Comparison of ENCODE assay signal across 8 cellular contexts in the genomic region with DNA sequence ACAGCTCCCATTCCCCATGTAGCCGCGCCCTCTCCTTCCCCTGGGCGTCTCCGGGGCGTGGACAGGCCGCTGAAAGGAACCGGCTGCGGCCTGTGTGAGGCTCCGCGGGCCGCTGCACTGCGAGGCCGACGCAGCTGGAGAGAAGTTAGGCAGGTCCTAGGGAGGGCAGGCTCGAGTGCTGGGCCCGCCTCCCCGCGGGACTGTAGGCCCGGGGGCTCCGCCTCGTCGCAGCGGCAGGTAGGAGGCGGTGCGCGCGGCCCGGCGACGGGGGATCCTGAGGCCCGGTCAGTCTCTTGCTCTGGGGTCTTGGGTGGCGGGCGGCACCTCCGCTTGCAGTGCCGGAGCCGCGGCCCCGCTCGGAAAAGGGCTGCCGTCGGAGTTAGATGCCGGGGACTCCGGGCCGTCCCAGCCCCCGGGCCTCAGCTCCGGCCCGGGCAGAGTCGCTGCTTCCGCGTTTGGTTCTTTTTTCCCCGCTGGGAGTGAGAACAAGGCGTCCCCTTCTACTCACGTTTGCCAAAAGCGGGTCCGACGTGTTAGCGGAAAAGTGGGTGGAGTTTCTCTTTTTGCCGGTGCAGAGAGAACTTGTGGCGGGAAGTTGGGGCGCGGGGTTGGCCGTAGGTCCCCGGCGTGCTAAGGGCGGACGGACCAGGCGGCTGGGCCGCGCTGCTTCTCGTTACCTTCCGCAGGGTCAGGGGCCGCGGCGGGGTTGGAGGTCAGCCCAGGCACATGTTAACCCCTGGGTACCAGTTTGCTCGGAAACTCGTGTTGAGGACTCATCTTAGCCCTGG. TPM values are rescaled to one million over a fixed set of nuclear protein-coding genes. Genes with fewer than 3 reads are reported as not detected.
DNase-seq lines count a peak whose midpoint lies in the region; ATAC-seq, FAIRE-seq and TF ChIP-seq lines count a peak whose summit lies in the region.

A gene (plus strand): TSS at position 222 of the 788 bp plus-strand sequence. CDS start 2,026 bp downstream, outside the sequence.

- TF ChIP-seq RAD21 in A549 (conservative IDR thresholded peaks at IDR 0.05 in 1 of 2, IDR thresholded peaks at IDR 0.05 in 1 of 2), result peak; percentile 0 to 40; a peak in 2 of 5 replicates

- FAIRE-seq in A549 (lab: Jason Lieb, UNC) (peak; percentile 13), kidney (lab: Jason Lieb, UNC) (no peak)

- H3K4me1 ChIP-seq in A549 (peaks cover 52% of the 10 kb centered on the region), kidney (ENCODE audit: control insufficient read depth in 1 of 2, insufficient read depth in 1 of 2, low read depth in 1 of 2, low read length in 2 of 2) (peaks cover 3 to 5% of the 10 kb centered on the region in 2 donors)

- CTCF ChIA-PET in A549 (lab: Yijun Ruan, JAX), result interaction anchor here (0.6 to 1.3 kb wide), 6 partner anchors 10 to 287 kb away, joined by 3 to 5 read pairs (median 4); no protein-coding TSS in a partner anchor

- H3K4me2 ChIP-seq in A549, result peak within 1 kb of the TSS; percentile 79

- peak within 1 kb of the TSS; percentile 92 to 93 for H3K9ac ChIP-seq in kidney (ENCODE audit: low read length in 2 of 2)

- peak within 1 kb of the TSS; percentile 94 to 98 for H3K27ac ChIP-seq in A549
- H3K27ac ChIP-seq in kidney (ENCODE audit: low read depth in 2 of 2, low read length in 2 of 2), result peak within 1 kb of the TSS; percentile 87 to 92

- POLR2A ChIA-PET in A549 (lab: Yijun Ruan, JAX), result interaction anchor here (0.6 to 1.7 kb wide), 17 partner anchors 8 to 401 kb away, joined by 3 to 14 read pairs (median 4); a partner anchor contains a TSS

- intact Hi-C loops in kidney (cut with DNase I), result no loop called here

- TF ChIP-seq POLR2A in A549 (IDR thresholded peaks at IDR 0.05; ENCODE audit: low read length), result peak; percentile 90

- no peak for TF ChIP-seq EP300 in A549 (IDR thresholded peaks at IDR 0.05)

- H3K36me3 ChIP-seq in kidney (ENCODE audit: control insufficient read depth in 1 of 2, insufficient read depth in 2 of 2, low read length in 2 of 2), result no peaks in the 10 kb centered on the region

- no peaks in the 10 kb centered on the region for H3K9me3 ChIP-seq in A549
- H3K9me3 ChIP-seq in kidney (ENCODE audit: control insufficient read depth in 1 of 2, low read length in 2 of 2), result no peaks in the 10 kb centered on the region

- H3K4me3 ChIP-seq in A549, result peak within 1 kb of the TSS; percentile 67
- peak within 1 kb of the TSS; percentile 90 to 91 for H3K4me3 ChIP-seq in kidney (ENCODE audit: low read length in 2 of 2)

- ATAC-seq in A549, result peak; percentile 96 to 98
- peak; percentile 80 for ATAC-seq in GM18520 (IDR thresholded peaks at IDR 0.05; ENCODE audit: unreplicated experiment)
- peak; percentile 84 for ATAC-seq in HG03095 (IDR thresholded peaks at IDR 0.05; ENCODE audit: unreplicated experiment)
- peak; percentile 89 to 93 for ATAC-seq in activated CD4-positive, CD25-positive, alpha-beta regulatory T cell treated with anti-CD3 and anti-CD28 coated beads, Interleukin-2, amount 50 U/mL, for 24 hours

- TF ChIP-seq CTCF in A549 (IDR thresholded peaks at IDR 0.05) (no peak), kidney (IDR thresholded peaks at IDR 0.05; ENCODE audit: borderline replicate concordance, extremely low read depth, insufficient read depth) (peak; percentile 1)

- 1% methylated on average over 37 of the region's 76 CpGs for WGBS in A549 (ENCODE audit: missing lambda C conversion rate)

- DNase-seq in A549 (ENCODE audit: low read depth in 1 of 2, low spot score in 1 of 2) (peak; percentile 89 to 98), NCI-H2171 treated with DMSO at 0.1 percent for 48 hours (lab: John Stamatoyannopoulos, UW) (peak; percentile 72), cerebellar cortex (ENCODE audit: low spot score) (peak; percentile 74), kidney (peak; percentile 96)
- DNase-seq in stimulated activated CD4-positive, alpha-beta T cell treated with anti-CD3 and anti-CD28 coated beads, Interleukin-1b, Interleukin-23, amount 100 ng/mL, for 1 hour (ENCODE audit: low read depth in 2 of 2), result peak; percentile 54 to 58

TF ChIP-seq in A549, 52 proteins besides CTCF, POLR2A, EP300 and RAD21 (continues in another document):
- TF ChIP-seq EHMT2 (IDR thresholded peaks at IDR 0.05; ENCODE audit: low read depth) (no peak), POLR2AphosphoS2 (conservative IDR thresholded peaks at IDR 0.05; ENCODE audit: low read length) (no peak), FOSL2 (IDR thresholded peaks at IDR 0.05) (no peak), FOSL2 (CRISPR knock-in tag; IDR thresholded peaks at IDR 0.05) (peak; percentile 35), NFE2L2 (conservative IDR thresholded peaks at IDR 0.05; ENCODE audit: low read length) (no peak), TP53 (CRISPR knock-in tag; IDR thresholded peaks at IDR 0.05) (peak; percentile 80; the same call in 1 of the 2 replicates), FOXS1 (CRISPR knock-in tag; IDR thresholded peaks at IDR 0.05) (no peak), RCOR1 (IDR thresholded peaks at IDR 0.05; ENCODE audit: low read depth, low read length) (no peak), CBX8 (IDR thresholded peaks at IDR 0.05) (no peak), JUN (IDR thresholded peaks at IDR 0.05) (peak in 1 of 2 experiments; percentile 94; a peak in 3 of 5 replicates), ZFP36 (IDR thresholded peaks at IDR 0.05; ENCODE audit: borderline replicate concordance, partially characterized antibody) (no peak), MAZ (IDR thresholded peaks at IDR 0.05; ENCODE audit: borderline replicate concordance, low read depth, low read length) (no peak), ZNF302 (CRISPR knock-in tag; IDR thresholded peaks at IDR 0.05) (no peak), BHLHE40 (IDR thresholded peaks at IDR 0.05; ENCODE audit: low read depth, low read length) (no peak), NPAS2 (CRISPR knock-in tag; IDR thresholded peaks at IDR 0.05; ENCODE audit: borderline replicate concordance) (no peak)
- TF ChIP-seq, protein P1, sequence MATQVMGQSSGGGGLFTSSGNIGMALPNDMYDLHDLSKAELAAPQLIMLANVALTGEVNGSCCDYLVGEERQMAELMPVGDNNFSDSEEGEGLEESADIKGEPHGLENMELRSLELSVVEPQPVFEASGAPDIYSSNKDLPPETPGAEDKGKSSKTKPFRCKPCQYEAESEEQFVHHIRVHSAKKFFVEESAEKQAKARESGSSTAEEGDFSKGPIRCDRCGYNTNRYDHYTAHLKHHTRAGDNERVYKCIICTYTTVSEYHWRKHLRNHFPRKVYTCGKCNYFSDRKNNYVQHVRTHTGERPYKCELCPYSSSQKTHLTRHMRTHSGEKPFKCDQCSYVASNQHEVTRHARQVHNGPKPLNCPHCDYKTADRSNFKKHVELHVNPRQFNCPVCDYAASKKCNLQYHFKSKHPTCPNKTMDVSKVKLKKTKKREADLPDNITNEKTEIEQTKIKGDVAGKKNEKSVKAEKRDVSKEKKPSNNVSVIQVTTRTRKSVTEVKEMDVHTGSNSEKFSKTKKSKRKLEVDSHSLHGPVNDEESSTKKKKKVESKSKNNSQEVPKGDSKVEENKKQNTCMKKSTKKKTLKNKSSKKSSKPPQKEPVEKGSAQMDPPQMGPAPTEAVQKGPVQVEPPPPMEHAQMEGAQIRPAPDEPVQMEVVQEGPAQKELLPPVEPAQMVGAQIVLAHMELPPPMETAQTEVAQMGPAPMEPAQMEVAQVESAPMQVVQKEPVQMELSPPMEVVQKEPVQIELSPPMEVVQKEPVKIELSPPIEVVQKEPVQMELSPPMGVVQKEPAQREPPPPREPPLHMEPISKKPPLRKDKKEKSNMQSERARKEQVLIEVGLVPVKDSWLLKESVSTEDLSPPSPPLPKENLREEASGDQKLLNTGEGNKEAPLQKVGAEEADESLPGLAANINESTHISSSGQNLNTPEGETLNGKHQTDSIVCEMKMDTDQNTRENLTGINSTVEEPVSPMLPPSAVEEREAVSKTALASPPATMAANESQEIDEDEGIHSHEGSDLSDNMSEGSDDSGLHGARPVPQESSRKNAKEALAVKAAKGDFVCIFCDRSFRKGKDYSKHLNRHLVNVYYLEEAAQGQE (IDR thresholded peaks at IDR 0.05), result peak; percentile 32
- TF ChIP-seq, protein P2, sequence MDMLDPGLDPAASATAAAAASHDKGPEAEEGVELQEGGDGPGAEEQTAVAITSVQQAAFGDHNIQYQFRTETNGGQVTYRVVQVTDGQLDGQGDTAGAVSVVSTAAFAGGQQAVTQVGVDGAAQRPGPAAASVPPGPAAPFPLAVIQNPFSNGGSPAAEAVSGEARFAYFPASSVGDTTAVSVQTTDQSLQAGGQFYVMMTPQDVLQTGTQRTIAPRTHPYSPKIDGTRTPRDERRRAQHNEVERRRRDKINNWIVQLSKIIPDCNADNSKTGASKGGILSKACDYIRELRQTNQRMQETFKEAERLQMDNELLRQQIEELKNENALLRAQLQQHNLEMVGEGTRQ (IDR thresholded peaks at IDR 0.05), result no peak
- TF ChIP-seq, protein P3, sequence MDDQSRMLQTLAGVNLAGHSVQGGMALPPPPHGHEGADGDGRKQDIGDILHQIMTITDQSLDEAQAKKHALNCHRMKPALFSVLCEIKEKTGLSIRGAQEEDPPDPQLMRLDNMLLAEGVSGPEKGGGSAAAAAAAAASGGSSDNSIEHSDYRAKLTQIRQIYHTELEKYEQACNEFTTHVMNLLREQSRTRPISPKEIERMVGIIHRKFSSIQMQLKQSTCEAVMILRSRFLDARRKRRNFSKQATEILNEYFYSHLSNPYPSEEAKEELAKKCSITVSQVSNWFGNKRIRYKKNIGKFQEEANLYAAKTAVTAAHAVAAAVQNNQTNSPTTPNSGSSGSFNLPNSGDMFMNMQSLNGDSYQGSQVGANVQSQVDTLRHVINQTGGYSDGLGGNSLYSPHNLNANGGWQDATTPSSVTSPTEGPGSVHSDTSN (IDR thresholded peaks at IDR 0.05), result peak; percentile 74
- TF ChIP-seq, protein P4, sequence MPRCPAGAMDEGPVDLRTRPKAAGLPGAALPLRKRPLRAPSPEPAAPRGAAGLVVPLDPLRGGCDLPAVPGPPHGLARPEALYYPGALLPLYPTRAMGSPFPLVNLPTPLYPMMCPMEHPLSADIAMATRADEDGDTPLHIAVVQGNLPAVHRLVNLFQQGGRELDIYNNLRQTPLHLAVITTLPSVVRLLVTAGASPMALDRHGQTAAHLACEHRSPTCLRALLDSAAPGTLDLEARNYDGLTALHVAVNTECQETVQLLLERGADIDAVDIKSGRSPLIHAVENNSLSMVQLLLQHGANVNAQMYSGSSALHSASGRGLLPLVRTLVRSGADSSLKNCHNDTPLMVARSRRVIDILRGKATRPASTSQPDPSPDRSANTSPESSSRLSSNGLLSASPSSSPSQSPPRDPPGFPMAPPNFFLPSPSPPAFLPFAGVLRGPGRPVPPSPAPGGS (IDR thresholded peaks at IDR 0.05), result peak; percentile 77; the same call in 2 of the 3 replicates

RNA-seq across cellular contexts. Expression of the gene that starts here (rescaled TPM):
- 66.2 and 80.9 TPM in 2 replicates for polyA plus RNA-seq in A549 (2011; rRNA removed)
- polyA plus RNA-seq in A549 (2012; cell fraction: cytosol; rRNA removed), result 17.4 and 18.0 TPM in 2 replicates
- polyA plus RNA-seq in A549 (2012; cell fraction: nucleus; rRNA removed), result 5.3 and 7.7 TPM in 2 replicates
- polyA plus RNA-seq in A549 (2017; fragmentation: RNase III; extraction: RNeasy Plus Mini Kit Qiagen cat#74134 plus additional on column Dnase treatment), result 19.4 to 30.4 TPM (median 24.2 TPM) in 3 replicates
- 22.8 and 30.4 TPM in 2 replicates for polyA minus RNA-seq in A549 (2011; rRNA and poly(A)+ RNA removed)
- total RNA-seq in kidney, result 26.5 TPM
- 7.2 TPM for polyA plus RNA-seq in kidney (ENCODE audit: insufficient read depth, low read depth, low replicate concordance)

Comparison
In these comparisons a context has a peak if more than half of its experiments do, and no peak if none do; other contexts are left out.
1. Peak in every context shown above with its lines: DNase-seq, ATAC-seq, H3K4me3 ChIP-seq and H3K27ac ChIP-seq.